In genomic region chr22:17830041-17830961, GRCh38 we compare ENCODE assay signal across 8 cellular contexts. TPM values are rescaled to one million over a fixed set of nuclear protein-coding genes. Genes with fewer than 3 reads are reported as not detected.
A peak's percentile ranks its signal among the peaks of the same experiment; 100 is the strongest.
DNase-seq lines count a peak whose midpoint lies in the region; ATAC-seq, FAIRE-seq and TF ChIP-seq lines count a peak whose summit lies in the region.

No MANE protein-coding gene starts in this region.

- peaks cover 8 to 25% of the 10 kb centered on the region in 2 experiments; a peak in 4 of 5 replicates for H3K36me3 ChIP-seq in HepG2 (replicated peaks in 1 of 2; ENCODE audit: control insufficient read depth in 1 of 2, insufficient read depth in 2 of 2, low read length in 2 of 2)

- H3K36me3 Mint-ChIP-seq in activated CD4-positive, alpha-beta T cell treated with anti-CD3 and anti-CD28 coated beads, Interleukin-2, amount 10 ng/mL, durations not matched to agents 7 days and 5 days (ENCODE audit: low read depth): no peaks in the 10 kb centered on the region

- H3K79me2 ChIP-seq in HepG2 (ENCODE audit: insufficient read depth, low read length): no peaks in the 10 kb centered on the region

- WGBS in HepG2 (ENCODE audit: low lambda C conversion rate): 54% methylated on average over 17 of the region's 31 CpGs

- H3K27ac ChIP-seq in HepG2 (ENCODE audit: extremely low read length, insufficient read depth, low read length): no peak overlapping the region

- H3K4me1 Mint-ChIP-seq in activated CD4-positive, alpha-beta T cell treated with anti-CD3 and anti-CD28 coated beads, Interleukin-2, amount 10 ng/mL, durations not matched to agents 7 days and 5 days: peaks cover 9% of the 10 kb centered on the region

- DNase-seq in DMS114 treated with DMSO at 0.1 percent for 48 hours (lab: John Stamatoyannopoulos, UW; ENCODE audit: unreplicated experiment) (peak; percentile 38), NCI-H510A treated with DMSO at 0.1 percent for 48 hours (lab: John Stamatoyannopoulos, UW) (peak; percentile 51), dedifferentiated amniotic fluid mesenchymal stem cell (ENCODE audit: extremely low spot score) (peak; percentile 59), HepG2 (ENCODE audit: low spot score) (peak; percentile 63), cortex of kidney (lab: John Stamatoyannopoulos, UW) (no peak)
- DNase-seq in activated CD4-positive, alpha-beta T cell treated with anti-CD3 and anti-CD28 coated beads, Interleukin-2, amount 10 ng/mL, durations not matched to agents 7 days and 5 days: peak; percentile 85
- DNase-seq in stimulated activated CD4-positive, alpha-beta T cell treated with anti-CD3 and anti-CD28 coated beads, Interleukin-2, amount 100 ng/mL, for 48 hours: peak; percentile 80 to 84

- ATAC-seq in HG02870 (IDR thresholded peaks at IDR 0.05; ENCODE audit: unreplicated experiment): peak; percentile 59
- peak; percentile 93 for ATAC-seq in HepG2

- peak; percentile 98 for TF ChIP-seq CTCF in HepG2 (CRISPR knock-in tag; IDR thresholded peaks at IDR 0.05)

- intact Hi-C loops in HepG2 (cut with micrococcal nuclease; ENCODE audit: unreplicated experiment): loop anchor here (1.0 to 5.0 kb wide), 3 partner anchors 62 to 246 kb away; no protein-coding TSS in a partner anchor

- H4K20me1 ChIP-seq in HepG2 (ENCODE audit: insufficient read depth, low read length): no peaks in the 10 kb centered on the region

- TF ChIP-seq RAD21 in HepG2 (CRISPR knock-in tag; IDR thresholded peaks at IDR 0.05): peak; percentile 94

- BruUV-seq in HepG2 (replicated peaks; lab: Mats Ljungman, UMichigan): no TSS peak

- no peak overlapping the region for H3K4me3 Mint-ChIP-seq in activated CD4-positive, alpha-beta T cell treated with anti-CD3 and anti-CD28 coated beads, Interleukin-2, amount 10 ng/mL, durations not matched to agents 7 days and 5 days

- TF ChIP-seq EP300 in HepG2 (IDR thresholded peaks at IDR 0.05; ENCODE audit: low read depth in 2 of 2, low read length in 2 of 2) (no peak), HepG2 (CRISPR knock-in tag; IDR thresholded peaks at IDR 0.05; ENCODE audit: borderline replicate concordance) (no peak)

- no peaks in the 10 kb centered on the region for H3K27me3 Mint-ChIP-seq in activated CD4-positive, alpha-beta T cell treated with anti-CD3 and anti-CD28 coated beads, Interleukin-2, amount 10 ng/mL, durations not matched to agents 7 days and 5 days

- no peak overlapping the region for H3K4me2 ChIP-seq in HepG2 (ENCODE audit: low read depth, low read length)

- POLR2A ChIA-PET in activated CD4-positive, alpha-beta T cell treated with anti-CD3 and anti-CD28 coated beads, Interleukin-2, amount 10 ng/mL, durations not matched to agents 7 days and 5 days (lab: Charles Lee): no interaction called here
- POLR2A ChIA-PET in HepG2 (lab: Yijun Ruan, JAX): no interaction called here

- no peak overlapping the region for H3K27ac Mint-ChIP-seq in activated CD4-positive, alpha-beta T cell treated with anti-CD3 and anti-CD28 coated beads, Interleukin-2, amount 10 ng/mL, durations not matched to agents 7 days and 5 days

- no peak overlapping the region for H3K4me3 ChIP-seq in HepG2 (replicated peaks in 1 of 3; ENCODE audit: insufficient read depth in 1 of 3, low read depth in 2 of 3, low read length in 3 of 3)

- FAIRE-seq in HepG2 (lab: Jason Lieb, UNC): peak; percentile 81

- CTCF ChIA-PET in activated CD4-positive, alpha-beta T cell treated with anti-CD3 and anti-CD28 coated beads, Interleukin-2, amount 10 ng/mL, durations not matched to agents 7 days and 5 days (lab: Charles Lee): interaction anchor here (0.6 to 3.1 kb wide), 9 partner anchors 12 to 248 kb away, joined by 3 to 24 read pairs (median 4); partner anchors contain the start of gene PEX26
- CTCF ChIA-PET in HepG2 (lab: Yijun Ruan, JAX; ENCODE audit: low intra/inter-chr PET ratio, low total read pairs): interaction anchor here (1.1 to 2.7 kb wide), 4 partner anchors 193 to 246 kb away, joined by 3 to 43 read pairs (median 6); partner anchors contain the start of genes MICAL3 and PEX26

- no peaks in the 10 kb centered on the region for H3K9me3 ChIP-seq in HepG2 (ENCODE audit: low read length)

- H3K27me3 ChIP-seq in HepG2 (ENCODE audit: control insufficient read depth in 1 of 2, insufficient read depth in 2 of 2, low read length in 2 of 2): no peaks in the 10 kb centered on the region

- no peak overlapping the region for H3K9ac ChIP-seq in HepG2 (ENCODE audit: insufficient read depth, low read depth, low read length)

- in situ Hi-C loops in HepG2 (cut with HindIII; ENCODE audit: extremely low pct_ligation_motif_present, low pct_unique_long_range_greater_than_20kb): loop anchor here (5.0 to 10.0 kb wide), 3 partner anchors 164 to 247 kb away; partner anchors contain the start of genes MICAL3 and PEX26

- H2AFZ ChIP-seq in HepG2 (ENCODE audit: low read length): no peak overlapping the region

- H3K4me1 ChIP-seq in HepG2 (ENCODE audit: insufficient read depth, low read length): no peaks in the 10 kb centered on the region

- TF ChIP-seq POLR2A in HepG2 (IDR thresholded peaks at IDR 0.05; ENCODE audit: insufficient read depth in 1 of 2, low read depth in 2 of 2, low read length in 2 of 2): no peak

- H3K9me3 Mint-ChIP-seq in activated CD4-positive, alpha-beta T cell treated with anti-CD3 and anti-CD28 coated beads, Interleukin-2, amount 10 ng/mL, durations not matched to agents 7 days and 5 days: no peaks in the 10 kb centered on the region

TF ChIP-seq in HepG2, 621 proteins besides CTCF, POLR2A, EP300 and RAD21 (continues in another document):
- peak; percentile 44; the same call in 1 of the 2 replicates for TF ChIP-seq ZNF580 (CRISPR knock-in tag; IDR thresholded peaks at IDR 0.05; ENCODE audit: borderline replicate concordance, low read depth)
- TF ChIP-seq MED1 (CRISPR knock-in tag; IDR thresholded peaks at IDR 0.05): peak; percentile 18; the same call in 1 of the 2 replicates
- TF ChIP-seq NRL (CRISPR knock-in tag; IDR thresholded peaks at IDR 0.05; ENCODE audit: borderline replicate concordance): 0 out of 2 replicates have a peak, but pooled peaks have one; percentile 10
- TF ChIP-seq SMAD9 (CRISPR knock-in tag; IDR thresholded peaks at IDR 0.05): no peak
- TF ChIP-seq TFE3 (CRISPR knock-in tag; IDR thresholded peaks at IDR 0.05): no peak
- 0 out of 2 replicates have a peak, but pooled peaks have one; percentile 42 for TF ChIP-seq SALL1 (CRISPR knock-in tag; IDR thresholded peaks at IDR 0.05)
- TF ChIP-seq MYPOP (CRISPR knock-in tag; IDR thresholded peaks at IDR 0.05): 0 out of 2 replicates have a peak, but pooled peaks have one; percentile 42
- 0 out of 2 replicates have a peak, but pooled peaks have one; percentile 29 for TF ChIP-seq GATAD2A (CRISPR knock-in tag; IDR thresholded peaks at IDR 0.05)
- TF ChIP-seq ZC3H13 (CRISPR knock-in tag; IDR thresholded peaks at IDR 0.05): peak; percentile 63; the same call in 1 of the 2 replicates

RNA-seq across cellular contexts. Expression of gene BID, which starts 56.0 kb away (rescaled TPM):
- total RNA-seq in activated CD4-positive, alpha-beta T cell treated with anti-CD3 and anti-CD28 coated beads, Interleukin-2, amount 10 ng/mL, durations not matched to agents 7 days and 5 days: 10 to 100 TPM; 32.5 to 39.3 TPM
- 47.6 and 51.7 TPM in 2 replicates for total RNA-seq in HepG2 (2016; rRNA removed; fragmentation: Illumina TruSeq; extraction: Trizol)
- total RNA-seq in HepG2 (2016; cell fraction: cytosol; rRNA removed; fragmentation: Illumina TruSeq; extraction: Trizol; ENCODE audit: low read depth): 16.5 and 25.0 TPM in 2 replicates
- total RNA-seq in HepG2 (2016; cell fraction: insoluble cytoplasmic fraction; rRNA removed; fragmentation: Illumina TruSeq; extraction: Trizol): 48.2 and 51.2 TPM in 2 replicates
- 24.9 and 33.2 TPM in 2 replicates for total RNA-seq in HepG2 (2016; cell fraction: membrane; rRNA removed; fragmentation: Illumina TruSeq; extraction: Trizol)
- 27.0 and 29.0 TPM in 2 replicates for total RNA-seq in HepG2 (2016; cell fraction: nucleus; rRNA removed; fragmentation: Illumina TruSeq; extraction: Trizol)
- polyA plus RNA-seq in HepG2 (2011; rRNA removed): 35.3 and 44.7 TPM in 2 replicates
- polyA plus RNA-seq in HepG2 (2011; cell fraction: cytosol; rRNA removed): 51.3 and 78.1 TPM in 2 replicates
- 37.6 and 38.4 TPM in 2 replicates for polyA plus RNA-seq in HepG2 (2011; cell fraction: nucleus; rRNA removed)
- 16.2 and 31.9 TPM in 2 replicates for polyA plus RNA-seq in HepG2 (2012)
- polyA plus RNA-seq in HepG2 (2016; cell fraction: cytosol; fragmentation: Illumina TruSeq; extraction: Trizol; ENCODE audit: low read depth): 22.8 and 28.7 TPM in 2 replicates
- 39.0 and 42.7 TPM in 2 replicates for polyA plus RNA-seq in HepG2 (2016; cell fraction: insoluble cytoplasmic fraction; fragmentation: Illumina TruSeq; extraction: Trizol; ENCODE audit: low read depth)
- 26.7 and 27.3 TPM in 2 replicates for polyA plus RNA-seq in HepG2 (2016; cell fraction: membrane; fragmentation: Illumina TruSeq; extraction: Trizol; ENCODE audit: low read depth)
- polyA plus RNA-seq in HepG2 (2016; cell fraction: nucleus; fragmentation: Illumina TruSeq; extraction: Trizol; ENCODE audit: insufficient read depth, low read depth): 47.0 TPM in 2 replicates
- 35.1 and 45.0 TPM in 2 replicates for polyA minus RNA-seq in HepG2 (2011; rRNA and poly(A)+ RNA removed; ENCODE audit: low replicate concordance)
- 15.2 and 16.8 TPM in 2 replicates for polyA minus RNA-seq in HepG2 (2011; cell fraction: cytosol; rRNA and poly(A)+ RNA removed)
- polyA minus RNA-seq in HepG2 (2011; cell fraction: nucleus; rRNA and poly(A)+ RNA removed): 4.4 and 8.2 TPM in 2 replicates
